Comparison of ENCODE assay signal across 10 cellular contexts in genomic region chr4:150126880-150127236, GRCh38. TPM values are rescaled to one million over a fixed set of nuclear protein-coding genes. Genes with fewer than 3 reads are reported as not detected.
A peak's percentile ranks its signal among the peaks of the same experiment; 100 is the strongest.
DNase-seq lines count a peak whose midpoint lies in the region; ATAC-seq and TF ChIP-seq lines count a peak whose summit lies in the region.
"Had no signal": no experiment of that assay in that cellular context is flagged by ENCODE, and none has a peak within 500 bp of the region (broad histone marks: within the 10 kb centered on the region; RNA-seq: fewer than 3 reads in every experiment).

No MANE protein-coding gene starts in this region.

- peaks cover 5 to 30% of the 10 kb centered on the region in 2 experiments for H3K4me1 ChIP-seq in SK-N-SH (ENCODE audit: control insufficient read depth in 1 of 2, insufficient read depth in 2 of 2, low read depth in 1 of 2, low read length in 1 of 2)
- no peaks in the 10 kb centered on the region for H3K4me1 ChIP-seq in HAP-1

- H3K4me3 ChIP-seq in SK-N-SH (ENCODE audit: low read depth in 2 of 2, low read length in 1 of 2) (no peak overlapping the region), HAP-1 (no peak overlapping the region)

- H2AFZ ChIP-seq in SK-N-SH (ENCODE audit: low read depth), result 0 out of 2 replicates have a peak overlapping the region, but pooled peaks have one; percentile 1

- H3K27ac ChIP-seq in SK-N-SH (ENCODE audit: low read depth in 2 of 2, low read length in 1 of 2), result peak overlapping the region; percentile 67 to 87; a peak in 3 of 4 replicates

- H3K4me2 ChIP-seq in SK-N-SH, result peak overlapping the region; percentile 50; the same call in 1 of the 2 replicates

- H3K9me3 ChIP-seq in SK-N-SH (0 out of 2 replicates have a peak, but pooled peaks cover under 1% of the 10 kb centered on the region), HAP-1 (no peaks in the 10 kb centered on the region)

- peaks cover 91% of the 10 kb centered on the region for H3K79me2 ChIP-seq in SK-N-SH (ENCODE audit: insufficient read depth)

- no peak for TF ChIP-seq RAD21 in SK-N-SH (IDR thresholded peaks at IDR 0.05; ENCODE audit: low read length)

- H4K20me1 ChIP-seq in SK-N-SH (ENCODE audit: insufficient read depth), result no peaks in the 10 kb centered on the region

- CTCF ChIA-PET in SK-N-SH (lab: Yijun Ruan, JAX), result interaction anchor here (1.4 kb wide), 1 partner anchor 10 kb away, joined by 3 read pairs; no protein-coding TSS in a partner anchor

- H3K4me1 Mint-ChIP-seq in osteocyte (ENCODE audit: unreplicated experiment), result peaks cover 48% of the 10 kb centered on the region

- peak; percentile 73 for ATAC-seq in GM18907 (IDR thresholded peaks at IDR 0.05; ENCODE audit: unreplicated experiment)
- ATAC-seq in HG02938 (IDR thresholded peaks at IDR 0.05; ENCODE audit: unreplicated experiment), result peak; percentile 61
- ATAC-seq in HG03108 (IDR thresholded peaks at IDR 0.05; ENCODE audit: unreplicated experiment), result no peak

- peaks cover 31% of the 10 kb centered on the region for H3F3A ChIP-seq in SK-N-SH (replicated peaks; ENCODE audit: insufficient read depth)

- H3K9me3 Mint-ChIP-seq in osteocyte (ENCODE audit: unreplicated experiment), result no peaks in the 10 kb centered on the region

- no peaks in the 10 kb centered on the region for H3K9me2 ChIP-seq in SK-N-SH

- DNase-seq in SK-N-SH (no peak), osteocyte (ENCODE audit: extremely low spot score, unreplicated experiment) (no peak), NCI-H526 treated with DMSO at 0.1 percent for 48 hours (lab: John Stamatoyannopoulos, UW) (no peak), HAP-1 (ENCODE audit: low spot score in 2 of 2) (no peak), NCI-H187 (lab: John Stamatoyannopoulos, UW) (no peak)
- DNase-seq: NCI-H510A had no signal

- WGBS in SK-N-SH (ENCODE audit: low lambda C conversion rate), result 9% methylated on average over 1 of the region's 1 CpG

- peak overlapping the region; percentile 46; the same call in 1 of the 2 replicates for H3K9ac ChIP-seq in SK-N-SH

- TF ChIP-seq CTCF in SK-N-SH (IDR thresholded peaks at IDR 0.05) (no peak), osteocyte (IDR thresholded peaks at IDR 0.05) (no peak)

- H3K27ac Mint-ChIP-seq in osteocyte (ENCODE audit: unreplicated experiment), result peak overlapping the region; percentile 42

- peaks cover 0 to 13% of the 10 kb centered on the region in 2 experiments for H3K36me3 ChIP-seq in SK-N-SH (replicated peaks in 1 of 2; ENCODE audit: control insufficient read depth in 1 of 2, insufficient read depth in 2 of 2, low read length in 1 of 2)
- H3K36me3 ChIP-seq in HAP-1 (replicated peaks), result no peaks in the 10 kb centered on the region

- TF ChIP-seq EP300 in SK-N-SH (IDR thresholded peaks at IDR 0.05; ENCODE audit: borderline replicate concordance in 1 of 2, low read depth in 1 of 2, low read length in 1 of 2), result peak; percentile 47 to 94; a peak in 3 of 4 replicates

- POLR2A ChIA-PET in SK-N-SH (lab: Yijun Ruan, JAX), result no interaction called here

- in situ Hi-C loops in HAP-1 (cut with MboI; ENCODE audit: low sequenced_read_pairs), result no loop called here

- H3K27me3 ChIP-seq in SK-N-SH (ENCODE audit: insufficient read depth) (no peaks in the 10 kb centered on the region), HAP-1 (ENCODE audit: low read depth) (no peaks in the 10 kb centered on the region)

- peaks cover 2% of the 10 kb centered on the region for H3K36me3 Mint-ChIP-seq in osteocyte (ENCODE audit: unreplicated experiment)

- no peaks in the 10 kb centered on the region for H3K27me3 Mint-ChIP-seq in osteocyte (ENCODE audit: unreplicated experiment)

- H3K4me3 Mint-ChIP-seq in osteocyte (ENCODE audit: unreplicated experiment), result no peak overlapping the region
- H3K4me3 Mint-ChIP-seq: neural crest cell had no signal

TF ChIP-seq in SK-N-SH, 30 proteins besides CTCF, POLR2A, EP300 and RAD21:
- TF ChIP-seq EZH2phosphoT487 (IDR thresholded peaks at IDR 0.05; ENCODE audit: borderline replicate concordance, low read depth), result no peak
- peak; percentile 81 for TF ChIP-seq JUND (IDR thresholded peaks at IDR 0.05)
- TF ChIP-seq NRF1 (IDR thresholded peaks at IDR 0.05; ENCODE audit: low read depth, low read length), result no peak
- peak; percentile 97 for TF ChIP-seq NFIC (IDR thresholded peaks at IDR 0.05; ENCODE audit: borderline replicate concordance)
- peak; percentile 93 for TF ChIP-seq TCF12 (IDR thresholded peaks at IDR 0.05)
- no peak for TF ChIP-seq IRF3 (IDR thresholded peaks at IDR 0.05; ENCODE audit: low read depth, low read length)
- no peak for TF ChIP-seq FOXJ3 (CRISPR knock-in tag; IDR thresholded peaks at IDR 0.05)
- TF ChIP-seq TEAD4 (IDR thresholded peaks at IDR 0.05; ENCODE audit: borderline replicate concordance, insufficient read depth), result peak; percentile 88; the same call in 1 of the 2 replicates
- TF ChIP-seq FOSL2 (IDR thresholded peaks at IDR 0.05; ENCODE audit: borderline replicate concordance, low read depth), result peak; percentile 74
- TF ChIP-seq MAX (IDR thresholded peaks at IDR 0.05; ENCODE audit: low read depth), result peak; percentile 37; the same call in 1 of the 2 replicates
- peak; percentile 60 for TF ChIP-seq MEF2A (IDR thresholded peaks at IDR 0.05; ENCODE audit: borderline replicate concordance, low read depth)
- peak; percentile 83 for TF ChIP-seq PBX3 (IDR thresholded peaks at IDR 0.05)
- peak; percentile 47 for TF ChIP-seq FOXM1 (IDR thresholded peaks at IDR 0.05; ENCODE audit: low read depth)
- TF ChIP-seq GABPA (IDR thresholded peaks at IDR 0.05; ENCODE audit: low read depth), result no peak
- no peak for TF ChIP-seq RFX5 (IDR thresholded peaks at IDR 0.05; ENCODE audit: low read length)
- TF ChIP-seq POLR2AphosphoS5 (IDR thresholded peaks at IDR 0.05; ENCODE audit: low read depth, low read length), result peak; percentile 75; the same call in 1 of the 2 replicates
- TF ChIP-seq SIN3A (IDR thresholded peaks at IDR 0.05; ENCODE audit: borderline replicate concordance, low read depth, low read length), result no peak

RNA-seq across cellular contexts. Expression of gene DCLK2, which starts 48.6 kb away (rescaled TPM):
- polyA plus RNA-seq in SK-N-SH (2012; rRNA removed), result 10.0 and 10.1 TPM in 2 replicates
- polyA plus RNA-seq in SK-N-SH (2012; cell fraction: cytosol; rRNA removed), result 11.0 and 11.4 TPM in 2 replicates
- polyA plus RNA-seq in SK-N-SH (2012; cell fraction: nucleus; rRNA removed), result 16.8 and 19.1 TPM in 2 replicates
- 12.6 and 14.1 TPM in 2 replicates for total RNA-seq in osteocyte
